26 cellular contexts compared by ENCODE assay signal in the genomic region with DNA sequence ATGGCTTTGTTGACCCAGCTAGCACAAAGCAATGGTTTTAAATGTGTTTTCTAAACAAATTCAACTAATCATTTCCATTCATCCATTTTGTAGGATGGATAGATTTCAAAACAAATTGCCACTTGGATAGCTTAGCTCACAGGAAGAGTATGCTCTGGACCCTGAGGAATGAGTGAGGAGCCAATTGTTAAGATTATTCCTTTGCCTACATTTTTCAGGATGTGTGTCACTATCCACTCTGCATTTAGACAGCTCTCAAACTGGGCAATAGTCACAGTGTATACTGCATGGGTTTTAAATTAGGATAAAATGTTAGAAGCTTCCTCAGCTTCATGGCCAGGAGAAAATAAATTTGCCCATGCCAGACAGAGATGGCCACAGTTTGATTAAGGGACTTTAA.
DNase-seq lines count a peak whose midpoint lies in the region; ATAC-seq, FAIRE-seq and TF ChIP-seq lines count a peak whose summit lies in the region.
"Had no signal": no experiment of that assay in that cellular context is flagged by ENCODE, and none has a peak within 500 bp of the region (broad histone marks: within the 10 kb centered on the region; RNA-seq: fewer than 3 reads in every experiment).

No MANE protein-coding gene starts in this region.

- no peak overlapping the region for H3K9ac ChIP-seq in astrocyte (ENCODE audit: low read length)
- H3K9ac ChIP-seq: BLaER1, GM23248 had no signal

- H3K27ac ChIP-seq in left ventricle myocardium inferior (replicated peaks), result peak overlapping the region; percentile 5
- H3K27ac ChIP-seq in right atrium auricular region, result no peak overlapping the region
- no peak overlapping the region for H3K27ac ChIP-seq in astrocyte (ENCODE audit: low read depth, low read length)
- peak overlapping the region; percentile 6 for H3K27ac ChIP-seq in mesodermal cell (ENCODE audit: low read depth, low read length, severe bottlenecking)
- H3K27ac ChIP-seq in aorta (ENCODE audit: low read depth in 1 of 2, low read length in 2 of 2), result no peak overlapping the region
- H3K27ac ChIP-seq: BLaER1, GM23248, HL-60, SJCRH30 had no signal

- TF ChIP-seq CTCF in left ventricle myocardium inferior (IDR thresholded peaks at IDR 0.05; ENCODE audit: borderline replicate concordance) (no peak), right atrium auricular region (IDR thresholded peaks at IDR 0.05) (no peak), astrocyte (IDR thresholded peaks at IDR 0.05; ENCODE audit: insufficient read depth, low read depth, low read length) (no peak)

- H3K4me3 ChIP-seq in left ventricle myocardium inferior (no peak overlapping the region), right atrium auricular region (no peak overlapping the region), astrocyte (ENCODE audit: insufficient read depth, low read depth, low read length) (no peak overlapping the region), mesodermal cell (ENCODE audit: extremely low read depth, insufficient read depth, low read length, poor library complexity, severe bottlenecking) (no peak overlapping the region), aorta (ENCODE audit: low read length in 2 of 2) (no peak overlapping the region)
- H3K4me3 ChIP-seq: BLaER1, GM12878, GM23248, SJCRH30 had no signal

- no peaks in the 10 kb centered on the region for H3K27me3 Mint-ChIP-seq in astrocyte (ENCODE audit: low read depth, unreplicated experiment)
- H3K27me3 Mint-ChIP-seq in activated T-helper 17 cell treated with anti-CD3 and anti-CD28 coated beads, Interleukin-2, amount 50 U/mL, for 72 hours, result no peaks in the 10 kb centered on the region
- H3K27me3 Mint-ChIP-seq: CD4-positive, alpha-beta T cell had no signal

- H3K36me3 ChIP-seq in left ventricle myocardium inferior (no peaks in the 10 kb centered on the region), right atrium auricular region (no peaks in the 10 kb centered on the region), astrocyte (ENCODE audit: insufficient read depth, low read length) (no peaks in the 10 kb centered on the region), mesodermal cell (ENCODE audit: control insufficient read depth, insufficient read depth, low read length) (no peaks in the 10 kb centered on the region), aorta (ENCODE audit: control insufficient read depth in 1 of 2, insufficient read depth in 2 of 2, low read length in 1 of 2) (no peaks in the 10 kb centered on the region)
- H3K36me3 ChIP-seq: BLaER1, SJCRH30 had no signal

- H3K4me3 Mint-ChIP-seq in astrocyte (ENCODE audit: unreplicated experiment), result no peak overlapping the region
- H3K4me3 Mint-ChIP-seq in activated T-helper 17 cell treated with anti-CD3 and anti-CD28 coated beads, Interleukin-2, amount 50 U/mL, for 72 hours, result no peak overlapping the region
- H3K4me3 Mint-ChIP-seq: CD4-positive, alpha-beta T cell had no signal

- no peaks in the 10 kb centered on the region for H3K36me3 Mint-ChIP-seq in astrocyte (ENCODE audit: low read depth, unreplicated experiment)
- no peaks in the 10 kb centered on the region for H3K36me3 Mint-ChIP-seq in activated T-helper 17 cell treated with anti-CD3 and anti-CD28 coated beads, Interleukin-2, amount 50 U/mL, for 72 hours (ENCODE audit: low read depth)

- H3K4me1 Mint-ChIP-seq in astrocyte (ENCODE audit: low read depth, unreplicated experiment), result peaks cover 12% of the 10 kb centered on the region
- H3K4me1 Mint-ChIP-seq in activated T-helper 17 cell treated with anti-CD3 and anti-CD28 coated beads, Interleukin-2, amount 50 U/mL, for 72 hours, result no peaks in the 10 kb centered on the region

- no peak for FAIRE-seq in astrocyte (lab: Jason Lieb, UNC)
- FAIRE-seq: A204.1, GM12878, HTR-8/SVneo had no signal

- H3K79me2 ChIP-seq in astrocyte (ENCODE audit: insufficient read depth, low read length), result no peaks in the 10 kb centered on the region

- no peak overlapping the region for H3K4me2 ChIP-seq in astrocyte (ENCODE audit: low read length)
- H3K4me2 ChIP-seq: BLaER1 had no signal

- H3K9me3 ChIP-seq in left ventricle myocardium inferior (replicated peaks), result peaks cover 11% of the 10 kb centered on the region
- H3K9me3 ChIP-seq in right atrium auricular region, result no peaks in the 10 kb centered on the region
- H3K9me3 ChIP-seq in astrocyte (ENCODE audit: insufficient read depth, low read depth, low read length), result no peaks in the 10 kb centered on the region
- H3K9me3 ChIP-seq in mesodermal cell (ENCODE audit: control insufficient read depth, low read length), result peaks cover 8% of the 10 kb centered on the region
- no peaks in the 10 kb centered on the region for H3K9me3 ChIP-seq in aorta (ENCODE audit: control insufficient read depth, low read length)
- H3K9me3 ChIP-seq: BLaER1, SJCRH30 had no signal

- H4K20me1 ChIP-seq in astrocyte (ENCODE audit: insufficient read depth, low read length), result no peaks in the 10 kb centered on the region
- H4K20me1 ChIP-seq: BLaER1 had no signal

- H3K27me3 ChIP-seq in left ventricle myocardium inferior (ENCODE audit: low read depth), result no peaks in the 10 kb centered on the region
- no peaks in the 10 kb centered on the region for H3K27me3 ChIP-seq in right atrium auricular region
- H3K27me3 ChIP-seq in astrocyte (ENCODE audit: insufficient read depth, low read length), result no peaks in the 10 kb centered on the region
- H3K27me3 ChIP-seq in aorta (ENCODE audit: control insufficient read depth in 1 of 2, insufficient read depth in 2 of 2, low read length in 1 of 2), result no peaks in the 10 kb centered on the region
- H3K27me3 ChIP-seq: BLaER1, SJCRH30 had no signal

- H3K9me3 Mint-ChIP-seq in astrocyte (ENCODE audit: unreplicated experiment), result no peaks in the 10 kb centered on the region
- peaks cover 3% of the 10 kb centered on the region for H3K9me3 Mint-ChIP-seq in activated T-helper 17 cell treated with anti-CD3 and anti-CD28 coated beads, Interleukin-2, amount 50 U/mL, for 72 hours
- H3K9me3 Mint-ChIP-seq: CD4-positive, alpha-beta T cell had no signal

- peak; percentile 29 for ATAC-seq in aorta (ENCODE audit: low FRiP score)
- ATAC-seq in activated T-helper 17 cell treated with anti-CD3 and anti-CD28 coated beads, Interleukin-2, amount 50 U/mL, for 72 hours (replicated peaks), result no peak
- ATAC-seq: GM12878, Panc1 had no signal

- DNase-seq in left ventricle myocardium inferior, result no peak
- no peak for DNase-seq in right atrium auricular region (ENCODE audit: low spot score)
- no peak for DNase-seq in astrocyte (ENCODE audit: low read depth)
- no peak for DNase-seq in aorta
- no peak for DNase-seq in HT-29 (ENCODE audit: low spot score)
- DNase-seq in NCI-H1417 treated with DMSO at 0.1 percent for 48 hours (lab: John Stamatoyannopoulos, UW), result no peak
- DNase-seq: CD4-positive, alpha-beta T cell; COR-L47; DMS79; GM23248; HCEC 1CT; KG1; NCI-H1092 treated with DMSO at 0.1 percent for 48 hours; NCI-H2171; NCI-H345; NCI-H524; NCI-H774; SJCRH30 had no signal

- peak overlapping the region; percentile 89 for H3K27ac Mint-ChIP-seq in astrocyte (ENCODE audit: unreplicated experiment)
- H3K27ac Mint-ChIP-seq in activated T-helper 17 cell treated with anti-CD3 and anti-CD28 coated beads, Interleukin-2, amount 50 U/mL, for 72 hours, result no peak overlapping the region
- H3K27ac Mint-ChIP-seq: CD4-positive, alpha-beta T cell had no signal

- H3K4me1 ChIP-seq in left ventricle myocardium inferior (no peaks in the 10 kb centered on the region), right atrium auricular region (no peaks in the 10 kb centered on the region), astrocyte (ENCODE audit: insufficient read depth, low read length) (no peaks in the 10 kb centered on the region), mesodermal cell (ENCODE audit: control insufficient read depth, insufficient read depth, low read length, poor library complexity, severe bottlenecking) (peaks cover 9% of the 10 kb centered on the region), aorta (ENCODE audit: control insufficient read depth in 1 of 2, insufficient read depth in 2 of 2, low read length in 2 of 2) (no peaks in the 10 kb centered on the region)
- H3K4me1 ChIP-seq: BLaER1, SJCRH30 had no signal

- intact Hi-C loops in left ventricle myocardium inferior (cut with micrococcal nuclease), result no loop called here
- intact Hi-C loops in aorta (cut with DNase I), result no loop called here

- H2AFZ ChIP-seq in astrocyte (ENCODE audit: low read depth, low read length), result no peak overlapping the region
- H2AFZ ChIP-seq: GM23248 had no signal

Comparison
In these comparisons a context has a peak if more than half of its experiments do, and no peak if none do; other contexts are left out.
1. H3K27ac ChIP-seq: peak in left ventricle myocardium inferior (single experiment) and mesodermal cell (single experiment); none in right atrium auricular region (0 of 2), astrocyte (single experiment) and aorta (0 of 2).